Comparison of ENCODE assay signal across 6 cellular contexts in genomic region chr6:37269105-37269504, GRCh38.
"Had no signal": no experiment of that assay in that cellular context is flagged by ENCODE, and none has a peak within 500 bp of the region (broad histone marks: within the 10 kb centered on the region; RNA-seq: fewer than 3 reads in every experiment).

No MANE protein-coding gene starts in this region.

- H3K27ac Mint-ChIP-seq: IgD-negative memory B cell had no signal

- H3K9me3 Mint-ChIP-seq: IgD-negative memory B cell had no signal

- H3K27me3 Mint-ChIP-seq: IgD-negative memory B cell had no signal

- ATAC-seq: HepG2, K562 had no signal

- DNase-seq: IMR-90, KBM-7, KG1 had no signal

- H3K4me3 Mint-ChIP-seq: IgD-negative memory B cell had no signal
